ENCODE assay signal across 12 cellular contexts in genomic region chr12:128813883-128814282, GRCh38. TPM values are rescaled to one million over a fixed set of nuclear protein-coding genes. Genes with fewer than 3 reads are reported as not detected.
DNase-seq lines count a peak whose midpoint lies in the region; ATAC-seq, FAIRE-seq and TF ChIP-seq lines count a peak whose summit lies in the region.
"Had no signal": no experiment of that assay in that cellular context is flagged by ENCODE, and none has a peak within 500 bp of the region (broad histone marks: within the 10 kb centered on the region; RNA-seq: fewer than 3 reads in every experiment).

No MANE protein-coding gene starts in this region.

- peaks cover 78% of the 10 kb centered on the region for H3K79me2 ChIP-seq in smooth muscle cell (ENCODE audit: low read depth)

- peak; percentile 21 for DNase-seq in NK-92 treated with Interleukin-12 subunit alpha and Interleukin-12 subunit beta, amount 100 ng/mL, for 24 hours (lab: John Stamatoyannopoulos, UW)
- no peak for DNase-seq in NK-92 (lab: John Stamatoyannopoulos, UW; ENCODE audit: unreplicated experiment)
- DNase-seq in smooth muscle cell (lab: John Stamatoyannopoulos, UW; ENCODE audit: unreplicated experiment): no peak
- DNase-seq in urothelium cell line (ENCODE audit: low spot score): no peak
- no peak for DNase-seq in progenitor cell of endocrine pancreas (ENCODE audit: low spot score, unreplicated experiment)
- DNase-seq: activated gamma-delta T cell; DMS79 treated with DMSO at 0.1 percent for 48 hours; naive thymus-derived CD8-positive, alpha-beta T cell had no signal

- no peaks in the 10 kb centered on the region for H3K27me3 ChIP-seq in smooth muscle cell (ENCODE audit: low read depth)

- H3K9me3 ChIP-seq in smooth muscle cell (replicated peaks; ENCODE audit: low read depth): no peaks in the 10 kb centered on the region

- FAIRE-seq in urothelium cell line (lab: Jason Lieb, UNC): no peak

- no peaks in the 10 kb centered on the region for H3F3A ChIP-seq in smooth muscle cell (ENCODE audit: low read depth)

- H3K36me3 ChIP-seq in smooth muscle cell (ENCODE audit: low read depth): peaks cover 4% of the 10 kb centered on the region

- H2AFZ ChIP-seq in smooth muscle cell (ENCODE audit: low read depth): no peak overlapping the region

- H3K4me3 ChIP-seq in smooth muscle cell: no peak overlapping the region

- peaks cover 0 to 54% (median 5%) of the 10 kb centered on the region in 5 experiments for H3K9me3 Mint-ChIP-seq in brain
- H3K9me3 Mint-ChIP-seq in progenitor cell of endocrine pancreas (ENCODE audit: low read depth): no peaks in the 10 kb centered on the region
- H3K9me3 Mint-ChIP-seq: naive thymus-derived CD8-positive, alpha-beta T cell had no signal

- H4K20me1 ChIP-seq in smooth muscle cell (ENCODE audit: low read depth): peaks cover 95% of the 10 kb centered on the region

- H3K4me1 ChIP-seq in smooth muscle cell (ENCODE audit: low read depth): peaks cover 15% of the 10 kb centered on the region

- H3K4me2 ChIP-seq in smooth muscle cell: no peak overlapping the region

- peak overlapping the region; percentile 10 for H3K27ac ChIP-seq in smooth muscle cell (ENCODE audit: low read depth)
- H3K27ac ChIP-seq: 22Rv1 had no signal

- H3K27me3 Mint-ChIP-seq in brain (peaks cover 3% of the 10 kb centered on the region), progenitor cell of endocrine pancreas (no peaks in the 10 kb centered on the region)
- H3K27me3 Mint-ChIP-seq: naive thymus-derived CD8-positive, alpha-beta T cell had no signal

- 80% methylated on average over 10 of the region's 10 CpGs for WGBS in smooth muscle cell (ENCODE audit: low lambda C conversion rate)

- ATAC-seq in HG02798 (IDR thresholded peaks at IDR 0.05; ENCODE audit: poor library complexity, unreplicated experiment): peak; percentile 31
- no peak for ATAC-seq in GM18873 (IDR thresholded peaks at IDR 0.05; ENCODE audit: low FRiP score, unreplicated experiment)
- ATAC-seq: naive thymus-derived CD8-positive, alpha-beta T cell had no signal

- no peak overlapping the region for H3K9ac ChIP-seq in smooth muscle cell (ENCODE audit: low read depth)

- H3K4me1 Mint-ChIP-seq in brain: peaks cover 88% of the 10 kb centered on the region
- peaks cover 20% of the 10 kb centered on the region for H3K4me1 Mint-ChIP-seq in progenitor cell of endocrine pancreas (ENCODE audit: low read depth)

- H3K27ac Mint-ChIP-seq in brain (peak overlapping the region in 3 of 5 experiments; percentile 4 to 74 (median 71)), progenitor cell of endocrine pancreas (no peak overlapping the region)

- H3K36me3 Mint-ChIP-seq in brain (peaks cover 57% of the 10 kb centered on the region), progenitor cell of endocrine pancreas (ENCODE audit: insufficient read depth) (peaks cover 22% of the 10 kb centered on the region)

- TF ChIP-seq CTCF in brain (conservative IDR thresholded peaks at IDR 0.05) (no peak), smooth muscle cell (IDR thresholded peaks at IDR 0.05; ENCODE audit: borderline replicate concordance, insufficient read depth, poor library complexity, severe bottlenecking) (no peak), progenitor cell of endocrine pancreas (IDR thresholded peaks at IDR 0.05; ENCODE audit: unreplicated experiment) (no peak)

- H3K4me3 Mint-ChIP-seq in brain (no peak overlapping the region), progenitor cell of endocrine pancreas (ENCODE audit: low read depth) (no peak overlapping the region)

RNA-seq across cellular contexts. Expression of gene SLC15A4, which starts 9.9 kb away (rescaled TPM):
- polyA plus RNA-seq in brain (ENCODE audit: insufficient read depth, low read depth, low replicate concordance) (13.8 TPM), smooth muscle cell (35.0 and 38.2 TPM in 2 replicates)
- total RNA-seq in smooth muscle cell (36.3 and 37.3 TPM in 2 replicates), progenitor cell of endocrine pancreas (31.3 and 33.8 TPM in 2 replicates)

RNA-seq across cellular contexts. Expression of gene GLT1D1, which starts 39.4 kb away (rescaled TPM):
- polyA plus RNA-seq in brain (ENCODE audit: insufficient read depth, low read depth, low replicate concordance) (6.6 TPM), smooth muscle cell (0.07 TPM in 1 of 2 replicates, not detected in the other)
- total RNA-seq in smooth muscle cell (0.18 and 0.36 TPM in 2 replicates), progenitor cell of endocrine pancreas (5.7 and 6.5 TPM in 2 replicates)
- total RNA-seq: naive thymus-derived CD8-positive, alpha-beta T cell had no signal
- polyA plus RNA-seq: naive thymus-derived CD8-positive, alpha-beta T cell had no signal
